ENCODE assay signal across 24 cellular contexts in the genomic region with DNA sequence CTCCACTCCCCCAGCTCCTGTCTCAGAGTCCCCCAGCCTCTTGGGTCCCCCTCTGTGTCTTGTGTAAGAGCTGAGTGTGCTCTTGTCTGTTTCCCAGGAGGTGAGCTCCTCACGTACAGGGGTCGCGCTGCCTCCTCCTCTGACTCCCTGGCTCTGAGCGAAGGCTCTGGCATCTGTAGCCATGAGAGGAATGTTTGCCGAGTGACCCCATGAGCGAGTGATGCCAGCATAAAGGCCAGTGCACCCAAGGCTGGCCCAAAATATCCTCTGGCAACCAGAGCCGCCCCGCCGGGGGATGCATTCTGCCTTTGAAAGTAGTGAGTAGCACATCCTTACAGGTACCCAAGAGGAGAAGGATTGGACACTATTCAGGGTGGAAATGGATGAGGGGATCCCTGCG. TPM values are rescaled to one million over a fixed set of nuclear protein-coding genes. Genes with fewer than 3 reads are reported as not detected.
DNase-seq lines count a peak whose midpoint lies in the region; ATAC-seq, FAIRE-seq and TF ChIP-seq lines count a peak whose summit lies in the region.
"Had no signal": no experiment of that assay in that cellular context is flagged by ENCODE, and none has a peak within 500 bp of the region (broad histone marks: within the 10 kb centered on the region; RNA-seq: fewer than 3 reads in every experiment).

No MANE protein-coding gene starts in this region.

- ATAC-seq in upper lobe of right lung, result no peak
- ATAC-seq in HG03139 (IDR thresholded peaks at IDR 0.05; ENCODE audit: unreplicated experiment), result no peak
- ATAC-seq: GM12878 had no signal

- intact Hi-C loops in kidney (cut with DNase I) (no loop called here), upper lobe of right lung (cut with DNase I) (no loop called here)

- peaks cover 9% of the 10 kb centered on the region for H3K27me3 ChIP-seq in upper lobe of right lung
- H3K27me3 ChIP-seq: BLaER1 had no signal

- FAIRE-seq in kidney (lab: Jason Lieb, UNC), result no peak
- FAIRE-seq: A204.1, GM12878, GM12892, GM18507 had no signal

- no peaks in the 10 kb centered on the region for H3K9me3 ChIP-seq in kidney (ENCODE audit: control insufficient read depth in 1 of 2, low read length in 2 of 2)
- H3K9me3 ChIP-seq in upper lobe of right lung, result no peaks in the 10 kb centered on the region
- H3K9me3 ChIP-seq: BE2C, BLaER1 had no signal

- H3K9ac ChIP-seq in kidney (ENCODE audit: low read length in 2 of 2), result no peak overlapping the region
- H3K9ac ChIP-seq: BLaER1 had no signal

- H3K36me3 ChIP-seq in kidney (ENCODE audit: control insufficient read depth in 1 of 2, insufficient read depth in 2 of 2, low read length in 2 of 2), result no peaks in the 10 kb centered on the region
- H3K36me3 ChIP-seq in upper lobe of right lung, result no peaks in the 10 kb centered on the region
- H3K36me3 ChIP-seq: BE2C, BLaER1 had no signal

- DNase-seq in kidney (peak; percentile 26), upper lobe of right lung (peak; percentile 39), NCI-H526 treated with DMSO at 0.1 percent for 48 hours (lab: John Stamatoyannopoulos, UW) (no peak), mesenteric fat pad (ENCODE audit: low spot score) (no peak)
- DNase-seq: 8988T; ACHN; BE2C; C1 segment of cervical spinal cord; CD4-positive, alpha-beta memory T cell; CD4-positive, CD25-positive, alpha-beta regulatory T cell; CD8-positive, alpha-beta memory T cell; COR-L47; DMS 273 treated with DMSO at 0.1 percent for 48 hours; DMS53; DMS79; DND-41; EL; GDM1 had no signal

- H3K4me1 ChIP-seq in kidney (ENCODE audit: control insufficient read depth in 1 of 2, insufficient read depth in 1 of 2, low read depth in 1 of 2, low read length in 2 of 2), result no peaks in the 10 kb centered on the region
- no peaks in the 10 kb centered on the region for H3K4me1 ChIP-seq in upper lobe of right lung
- H3K4me1 ChIP-seq: BE2C, BLaER1 had no signal

- TF ChIP-seq CTCF in kidney (IDR thresholded peaks at IDR 0.05; ENCODE audit: borderline replicate concordance, extremely low read depth, insufficient read depth) (no peak), upper lobe of right lung (IDR thresholded peaks at IDR 0.05) (no peak)

- H3K27ac ChIP-seq in kidney (ENCODE audit: low read depth in 2 of 2, low read length in 2 of 2) (no peak overlapping the region), upper lobe of right lung (no peak overlapping the region)
- H3K27ac ChIP-seq: BLaER1 had no signal

- H3K4me3 ChIP-seq in kidney (ENCODE audit: low read length in 2 of 2) (no peak overlapping the region), upper lobe of right lung (no peak overlapping the region)
- H3K4me3 ChIP-seq: BLaER1, GM12878 had no signal

RNA-seq across cellular contexts. Expression of gene C19orf12, which starts 26.2 kb away (rescaled TPM):
- total RNA-seq in kidney, result 21.2 TPM
- polyA plus RNA-seq in kidney (ENCODE audit: insufficient read depth, low read depth, low replicate concordance), result 27.1 TPM
- total RNA-seq in upper lobe of right lung, result 22.1 TPM
- total RNA-seq in mesenteric fat pad, result 148 TPM

Comparison
In these comparisons a context has a peak if more than half of its experiments do, and no peak if none do; other contexts are left out.
1. DNase-seq: peak in kidney (single experiment) and upper lobe of right lung (single experiment); none in NCI-H526 treated with DMSO at 0.1 percent for 48 hours (single experiment) and mesenteric fat pad (single experiment).